19 cellular contexts compared by ENCODE assay signal in the genomic region with DNA sequence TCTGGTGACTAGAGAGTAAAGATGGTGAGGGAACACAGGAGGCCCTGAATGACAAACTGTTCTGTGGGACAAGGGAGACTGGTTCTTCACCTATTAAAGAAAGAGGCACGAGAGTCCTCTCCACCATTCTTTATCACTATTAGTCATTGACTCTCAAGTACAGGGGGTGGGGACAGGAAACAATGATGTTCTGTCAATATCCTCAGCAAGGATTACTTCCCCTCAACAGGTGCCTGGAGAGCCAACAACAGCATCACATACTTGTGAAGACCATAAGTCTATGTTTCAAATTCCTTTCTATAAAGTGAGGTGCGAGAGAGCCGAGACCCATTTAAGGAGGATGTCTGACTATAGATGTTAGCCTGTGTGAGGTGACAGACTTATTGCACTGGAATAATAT.
DNase-seq lines count a peak whose midpoint lies in the region; ATAC-seq and TF ChIP-seq lines count a peak whose summit lies in the region.
"Had no signal": no experiment of that assay in that cellular context is flagged by ENCODE, and none has a peak within 500 bp of the region (broad histone marks: within the 10 kb centered on the region; RNA-seq: fewer than 3 reads in every experiment).

No MANE protein-coding gene starts in this region.

- H3K9me3 Mint-ChIP-seq in activated CD8-positive, alpha-beta memory T cell treated with anti-CD3 and anti-CD28 coated beads, Interleukin-2, amount 10 ng/mL, durations not matched to agents 7 days and 5 days (ENCODE audit: low read depth), result no peaks in the 10 kb centered on the region
- H3K9me3 Mint-ChIP-seq in IgD-negative memory B cell, result no peaks in the 10 kb centered on the region
- H3K9me3 Mint-ChIP-seq in stimulated activated memory B cell treated with anti-CD40 and anti-IgM and Interleukin-4, amounts not matched to agents 10 μg/mL and 1 μg/mL and 100 μg/mL, for 72 hours, result no peaks in the 10 kb centered on the region
- H3K9me3 Mint-ChIP-seq: CD8-positive, alpha-beta memory T cell; mesothelial cell of epicardium had no signal

- H3K36me3 Mint-ChIP-seq in activated CD8-positive, alpha-beta memory T cell treated with anti-CD3 and anti-CD28 coated beads, Interleukin-2, amount 10 ng/mL, durations not matched to agents 7 days and 5 days, result no peaks in the 10 kb centered on the region
- no peaks in the 10 kb centered on the region for H3K36me3 Mint-ChIP-seq in IgD-negative memory B cell
- peaks cover 5% of the 10 kb centered on the region for H3K36me3 Mint-ChIP-seq in stimulated activated memory B cell treated with anti-CD40 and anti-IgM and Interleukin-4, amounts not matched to agents 10 μg/mL and 1 μg/mL and 100 μg/mL, for 72 hours
- H3K36me3 Mint-ChIP-seq: CD8-positive, alpha-beta memory T cell; mesothelial cell of epicardium had no signal

- no peaks in the 10 kb centered on the region for H3K27me3 ChIP-seq in A673 (replicated peaks; ENCODE audit: insufficient read depth, low read depth, low read length, poor library complexity)
- H3K27me3 ChIP-seq: cardiac muscle cell had no signal

- H3K4me1 Mint-ChIP-seq in activated CD8-positive, alpha-beta memory T cell treated with anti-CD3 and anti-CD28 coated beads, Interleukin-2, amount 10 ng/mL, durations not matched to agents 7 days and 5 days, result peaks cover 14% of the 10 kb centered on the region
- peaks cover 38 to 45% (median 44%) of the 10 kb centered on the region in 3 donors for H3K4me1 Mint-ChIP-seq in IgD-negative memory B cell
- peaks cover 35% of the 10 kb centered on the region for H3K4me1 Mint-ChIP-seq in stimulated activated memory B cell treated with anti-CD40 and anti-IgM and Interleukin-4, amounts not matched to agents 10 μg/mL and 1 μg/mL and 100 μg/mL, for 72 hours

- POLR2A ChIA-PET in A673 (lab: Charles Lee; ENCODE audit: low non-redundant PET), result no interaction called here

- no TSS peak for BruUV-seq in A673 (replicated peaks; lab: Mats Ljungman, UMichigan)

- no peaks in the 10 kb centered on the region for H3K36me3 ChIP-seq in A673 (ENCODE audit: insufficient read depth, low read length, poor library complexity, severe bottlenecking)
- H3K36me3 ChIP-seq: cardiac muscle cell had no signal

- no peaks in the 10 kb centered on the region for H3K27me3 Mint-ChIP-seq in activated CD8-positive, alpha-beta memory T cell treated with anti-CD3 and anti-CD28 coated beads, Interleukin-2, amount 10 ng/mL, durations not matched to agents 7 days and 5 days
- H3K27me3 Mint-ChIP-seq in IgD-negative memory B cell, result no peaks in the 10 kb centered on the region
- no peaks in the 10 kb centered on the region for H3K27me3 Mint-ChIP-seq in stimulated activated memory B cell treated with anti-CD40 and anti-IgM and Interleukin-4, amounts not matched to agents 10 μg/mL and 1 μg/mL and 100 μg/mL, for 72 hours
- H3K27me3 Mint-ChIP-seq: CD8-positive, alpha-beta memory T cell had no signal

- peaks cover 5% of the 10 kb centered on the region for H3K4me1 ChIP-seq in A673 (ENCODE audit: insufficient read depth, low read length, poor library complexity, severe bottlenecking)

- CTCF ChIA-PET in activated CD8-positive, alpha-beta memory T cell treated with anti-CD3 and anti-CD28 coated beads, Interleukin-2, amount 10 ng/mL, durations not matched to agents 7 days and 5 days (lab: Charles Lee), result no interaction called here
- CTCF ChIA-PET in A673 (lab: Charles Lee), result no interaction called here

- no peaks in the 10 kb centered on the region for H3K9me3 ChIP-seq in A673 (ENCODE audit: low read depth, low read length, poor library complexity, severe bottlenecking)

- H3K27ac Mint-ChIP-seq in activated CD8-positive, alpha-beta memory T cell treated with anti-CD3 and anti-CD28 coated beads, Interleukin-2, amount 10 ng/mL, durations not matched to agents 7 days and 5 days, result no peak overlapping the region
- peak overlapping the region; percentile 7 to 37 (median 31) for H3K27ac Mint-ChIP-seq in IgD-negative memory B cell
- H3K27ac Mint-ChIP-seq in stimulated activated memory B cell treated with anti-CD40 and anti-IgM and Interleukin-4, amounts not matched to agents 10 μg/mL and 1 μg/mL and 100 μg/mL, for 72 hours, result peak overlapping the region; percentile 37
- H3K27ac Mint-ChIP-seq: CD8-positive, alpha-beta memory T cell; mesothelial cell of epicardium had no signal

- no peak overlapping the region for H3K4me3 Mint-ChIP-seq in activated CD8-positive, alpha-beta memory T cell treated with anti-CD3 and anti-CD28 coated beads, Interleukin-2, amount 10 ng/mL, durations not matched to agents 7 days and 5 days
- H3K4me3 Mint-ChIP-seq in IgD-negative memory B cell, result peak overlapping the region in 1 of 4 donors; percentile 42
- H3K4me3 Mint-ChIP-seq in stimulated activated memory B cell treated with anti-CD40 and anti-IgM and Interleukin-4, amounts not matched to agents 10 μg/mL and 1 μg/mL and 100 μg/mL, for 72 hours, result no peak overlapping the region
- H3K4me3 Mint-ChIP-seq: CD8-positive, alpha-beta memory T cell; mesothelial cell of epicardium had no signal

- no peak for DNase-seq in activated CD8-positive, alpha-beta memory T cell treated with anti-CD3 and anti-CD28 coated beads, Interleukin-2, amount 10 ng/mL, durations not matched to agents 7 days and 5 days
- DNase-seq in activated CD8-positive, alpha-beta memory T cell treated with anti-CD3 and anti-CD28 coated beads, Interleukin-2, amount 50 U/mL, for 4 hours, result no peak
- DNase-seq in GM20000 (ENCODE audit: low spot score) (peak; percentile 41), A673 (ENCODE audit: low spot score) (no peak), HPDE6-E6E7 (ENCODE audit: extremely low spot score) (no peak), NCI-H128 (lab: John Stamatoyannopoulos, UW; ENCODE audit: unreplicated experiment) (no peak)
- DNase-seq: activated naive CD4-positive, alpha-beta T cell treated with anti-CD3 and anti-CD28 coated beads, Interleukin-2, amount 50 U/mL, for 16 hours; CD8-positive, alpha-beta memory T cell; KG1; NCI-H1417; NCI-H446; nucleus accumbens; PC-9; stimulated activated naive CD4-positive, alpha-beta T cell treated with Interleukin-2 at 50 U/mL for 16 hours had no signal

- intact Hi-C loops in A673 (cut with micrococcal nuclease; ENCODE audit: unreplicated experiment), result no loop called here

- no peak overlapping the region for H3K4me3 ChIP-seq in A673 (ENCODE audit: low read depth, low read length, poor library complexity, severe bottlenecking)
- H3K4me3 ChIP-seq: cardiac muscle cell, PC-9 had no signal

- peak; percentile 53 for ATAC-seq in activated CD8-positive, alpha-beta memory T cell treated with anti-CD3 and anti-CD28 coated beads, Interleukin-2, amount 10 ng/mL, durations not matched to agents 7 days and 5 days
- ATAC-seq in stimulated activated memory B cell treated with anti-CD40 and anti-IgM and Interleukin-4, amounts not matched to agents 10 μg/mL and 1 μg/mL and 100 μg/mL, for 72 hours, result peak; percentile 42
- ATAC-seq: sciatic nerve had no signal

- no peak for TF ChIP-seq CTCF in GM20000 (IDR thresholded peaks at IDR 0.05; ENCODE audit: extremely low read depth, missing control alignments)
- no peak for TF ChIP-seq CTCF in A673 (conservative IDR thresholded peaks at IDR 0.05; ENCODE audit: low read depth, low read length)

- H3K27ac ChIP-seq in A673 (ENCODE audit: low read depth, low read length, poor library complexity, severe bottlenecking), result no peak overlapping the region
- H3K27ac ChIP-seq: cardiac muscle cell, PC-9 had no signal
